2 cellular contexts compared by ENCODE assay signal in genomic region chr2:166304656-166305055, GRCh38.
A peak's percentile ranks its signal among the peaks of the same experiment; 100 is the strongest.
TF ChIP-seq lines count a peak whose summit lies in the region.

No MANE protein-coding gene starts in this region.

TF ChIP-seq in HepG2, 621 proteins besides CTCF, POLR2A, EP300 and RAD21:
- TF ChIP-seq FUBP1 (CRISPR knock-in tag; IDR thresholded peaks at IDR 0.05; ENCODE audit: borderline replicate concordance) (no peak), NKX3-1 (CRISPR knock-in tag; IDR thresholded peaks at IDR 0.05) (no peak), CEBPG (CRISPR knock-in tag; IDR thresholded peaks at IDR 0.05) (peak; percentile 30; the same call in 1 of the 2 replicates), SMAD1 (CRISPR knock-in tag; IDR thresholded peaks at IDR 0.05; ENCODE audit: borderline replicate concordance, low read depth) (no peak), ZNF282 (IDR thresholded peaks at IDR 0.05; ENCODE audit: partially characterized antibody) (no peak), CEBPB (IDR thresholded peaks at IDR 0.05; ENCODE audit: borderline replicate concordance, low read depth, low read length) (peak; percentile 82)
TF ChIP-seq in HepG2: peak in this region for 2.

TF ChIP-seq in K562, 482 proteins besides CTCF, POLR2A, EP300 and RAD21 (continued from another document):
- no peak for TF ChIP-seq ZNF280B (CRISPR knock-in tag; IDR thresholded peaks at IDR 0.05)
- TF ChIP-seq CEBPG (CRISPR knock-in tag; IDR thresholded peaks at IDR 0.05), result no peak
- TF ChIP-seq CEBPG (tag; conservative IDR thresholded peaks at IDR 0.05 in 1 of 2, IDR thresholded peaks at IDR 0.05 in 1 of 2), result peak; percentile 63 to 92
